Comparison of ENCODE assay signal across 15 cellular contexts in genomic region chr5:3542158-3542557, GRCh38. TPM values are rescaled to one million over a fixed set of nuclear protein-coding genes. Genes with fewer than 3 reads are reported as not detected.
"Had no signal": no experiment of that assay in that cellular context is flagged by ENCODE, and none has a peak within 500 bp of the region (broad histone marks: within the 10 kb centered on the region; RNA-seq: fewer than 3 reads in every experiment).

No MANE protein-coding gene starts in this region.

- DNase-seq: activated B cell treated with CpG ODN at 0.5 μM for 24 hours; activated CD4-positive, alpha-beta T cell treated with anti-CD3 and anti-CD28 coated beads, Interleukin-2, amount 10 ng/mL, durations not matched to agents 24 days and 14 days; activated naive CD4-positive, alpha-beta T cell treated with Interleukin-2 at 50 U/mL for 16 hours; activated naive CD8-positive, alpha-beta T cell treated with anti-CD3 and anti-CD28 coated beads, Interleukin-2, amount 50 U/mL, for 24 hours; gastrocnemius medialis; kidney glomerular epithelial cell; lower lobe of right lung; naive B cell; pancreas; retina; stimulated activated CD4-positive, alpha-beta T cell treated with anti-CD3 and anti-CD28 coated beads, Interleukin-4, amount 100 ng/mL, for 4 hours; stimulated activated naive CD8-positive, alpha-beta T cell treated with anti-CD3 and anti-CD28 coated beads, Interleukin-15, amount 100 ng/mL, for 72 hours had no signal

- H3K27me3 ChIP-seq: ascending aorta, gastrocnemius medialis, pancreas had no signal

- H3K36me3 ChIP-seq: ascending aorta, cardiac muscle cell, gastrocnemius medialis, lower lobe of right lung, pancreas, thoracic aorta had no signal

- H3K27ac ChIP-seq: ascending aorta, cardiac muscle cell, gastrocnemius medialis, lower lobe of right lung, pancreas, thoracic aorta had no signal

- H3K4me3 ChIP-seq: ascending aorta, cardiac muscle cell, gastrocnemius medialis, lower lobe of right lung, pancreas, thoracic aorta had no signal

- H3K4me1 ChIP-seq: ascending aorta, gastrocnemius medialis, lower lobe of right lung, pancreas had no signal

- ATAC-seq: activated naive CD8-positive, alpha-beta T cell treated with anti-CD3 and anti-CD28 coated beads, Interleukin-2, amount 50 U/mL, for 24 hours; gastrocnemius medialis; lower lobe of right lung; pancreas; stimulated activated naive CD8-positive, alpha-beta T cell treated with anti-CD3 and anti-CD28 coated beads, Interleukin-15, amount 100 ng/mL, for 72 hours had no signal

RNA-seq across cellular contexts. Expression of gene IRX1, which starts 53.5 kb away (rescaled TPM):
- total RNA-seq: activated B cell treated with CpG ODN at 0.5 μM for 24 hours; activated CD4-positive, alpha-beta T cell treated with anti-CD3 and anti-CD28 coated beads, Interleukin-2, amount 10 ng/mL, durations not matched to agents 24 days and 14 days; gastrocnemius medialis had no signal
